Comparison of ENCODE assay signal across 11 cellular contexts in the genomic region with DNA sequence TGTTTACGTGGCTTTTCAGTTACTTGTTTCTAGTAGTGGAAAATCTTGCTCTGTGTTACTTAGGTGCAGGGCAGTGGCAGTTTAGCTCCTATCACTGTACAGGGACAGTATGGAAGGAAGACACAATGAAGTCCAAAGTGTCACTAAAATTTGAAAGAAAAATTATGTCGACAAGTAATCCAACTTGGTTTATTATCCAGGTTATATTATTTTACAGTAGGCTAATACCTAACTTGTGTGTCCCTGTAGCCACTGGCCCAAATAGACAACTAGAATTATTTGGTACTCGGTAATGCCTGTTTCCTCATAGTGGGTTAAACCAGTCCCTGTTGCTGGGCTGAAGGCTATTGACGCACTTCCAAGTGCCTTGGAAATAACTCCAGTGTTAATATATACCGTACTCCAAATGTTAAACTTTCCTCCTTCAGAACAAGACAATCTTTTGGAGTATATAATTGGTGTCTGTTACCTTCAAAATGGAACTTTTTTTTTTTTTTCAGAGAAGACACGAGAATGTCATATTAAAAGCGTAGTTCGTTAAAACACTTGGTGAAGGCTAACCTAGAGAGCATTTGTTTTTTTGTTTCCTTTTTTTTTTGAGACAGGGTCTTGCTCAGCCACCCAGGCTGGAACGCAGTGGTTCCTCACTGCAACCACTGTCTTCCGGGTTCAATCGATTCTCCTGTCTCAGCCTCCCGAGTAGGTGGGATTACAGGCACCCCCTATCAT. TPM values are rescaled to one million over a fixed set of nuclear protein-coding genes. Genes with fewer than 3 reads are reported as not detected.
DNase-seq lines count a peak whose midpoint lies in the region; ATAC-seq and TF ChIP-seq lines count a peak whose summit lies in the region.
"Had no signal": no experiment of that assay in that cellular context is flagged by ENCODE, and none has a peak within 500 bp of the region (broad histone marks: within the 10 kb centered on the region; RNA-seq: fewer than 3 reads in every experiment).

No MANE protein-coding gene starts in this region.

- CTCF ChIA-PET in activated naive CD4-positive, alpha-beta T cell treated with anti-CD3 and anti-CD28 coated beads for 36 hours (lab: Charles Lee) = interaction anchor here (0.7 to 1.3 kb wide), 3 partner anchors 9 to 140 kb away, joined by 3 to 4 read pairs (median 3); no protein-coding TSS in a partner anchor

- peaks cover 0 to 61% (median 0%) of the 10 kb centered on the region in 3 donors for H3K4me1 ChIP-seq in gastroesophageal sphincter

- no peaks in the 10 kb centered on the region for H3K9me3 Mint-ChIP-seq in activated naive CD4-positive, alpha-beta T cell treated with anti-CD3 and anti-CD28 coated beads for 36 hours
- H3K9me3 Mint-ChIP-seq in stimulated activated naive B cell treated with anti-CD40 and anti-IgM and Interleukin-4, amounts not matched to agents 10 μg/mL and 1 μg/mL and 100 μg/mL, for 72 hours = no peaks in the 10 kb centered on the region

- ATAC-seq in gastroesophageal sphincter (no peak), GM19397 (IDR thresholded peaks at IDR 0.05; ENCODE audit: unreplicated experiment) (no peak)
- no peak for ATAC-seq in stimulated activated naive B cell treated with anti-CD40 and anti-IgM and Interleukin-4, amounts not matched to agents 10 μg/mL and 1 μg/mL and 100 μg/mL, for 72 hours (replicated peaks)
- ATAC-seq: sciatic nerve had no signal

- no peak for TF ChIP-seq CTCF in VCaP (conservative IDR thresholded peaks at IDR 0.05)
- no peak for TF ChIP-seq CTCF in gastroesophageal sphincter (IDR thresholded peaks at IDR 0.05)

- TF ChIP-seq EP300 in gastroesophageal sphincter (IDR thresholded peaks at IDR 0.05) = no peak

- 78 to 87% methylated on average over 11 to 12 of the region's 12 CpGs for WGBS in gastroesophageal sphincter (ENCODE audit: low coverage in 1 of 2), 2 donors

- H3K9me3 ChIP-seq in gastroesophageal sphincter = no peaks in the 10 kb centered on the region

- no peak overlapping the region for H3K4me3 ChIP-seq in gastroesophageal sphincter

- DNase-seq in activated naive CD4-positive, alpha-beta T cell treated with anti-CD3 and anti-CD28 coated beads for 36 hours = no peak
- no peak for DNase-seq in activated naive CD4-positive, alpha-beta T cell (lab: John Stamatoyannopoulos, UW)
- DNase-seq in stimulated activated naive B cell treated with anti-CD40 and anti-IgM and Interleukin-4, amounts not matched to agents 10 μg/mL and 1 μg/mL and 100 μg/mL, for 72 hours = no peak
- no peak for DNase-seq in D341Med (ENCODE audit: low spot score)
- DNase-seq in COLO829 (ENCODE audit: low spot score) = no peak
- DNase-seq: foreskin fibroblast, mesendoderm had no signal

- no peaks in the 10 kb centered on the region for H3K27me3 ChIP-seq in gastroesophageal sphincter

- no peaks in the 10 kb centered on the region for H3K36me3 ChIP-seq in gastroesophageal sphincter

- no peak for TF ChIP-seq POLR2A in gastroesophageal sphincter (IDR thresholded peaks at IDR 0.05)

- peak overlapping the region; percentile 95 for H3K4me3 Mint-ChIP-seq in activated naive CD4-positive, alpha-beta T cell treated with anti-CD3 and anti-CD28 coated beads for 36 hours
- peak overlapping the region in 1 of 2 donors; percentile 16 for H3K4me3 Mint-ChIP-seq in stimulated activated naive B cell treated with anti-CD40 and anti-IgM and Interleukin-4, amounts not matched to agents 10 μg/mL and 1 μg/mL and 100 μg/mL, for 72 hours

- peak overlapping the region; percentile 98 for H3K27ac Mint-ChIP-seq in activated naive CD4-positive, alpha-beta T cell treated with anti-CD3 and anti-CD28 coated beads for 36 hours
- H3K27ac Mint-ChIP-seq in stimulated activated naive B cell treated with anti-CD40 and anti-IgM and Interleukin-4, amounts not matched to agents 10 μg/mL and 1 μg/mL and 100 μg/mL, for 72 hours = peak overlapping the region; percentile 62

- H3K27me3 Mint-ChIP-seq in activated naive CD4-positive, alpha-beta T cell treated with anti-CD3 and anti-CD28 coated beads for 36 hours (ENCODE audit: low read depth) = no peaks in the 10 kb centered on the region
- H3K27me3 Mint-ChIP-seq in stimulated activated naive B cell treated with anti-CD40 and anti-IgM and Interleukin-4, amounts not matched to agents 10 μg/mL and 1 μg/mL and 100 μg/mL, for 72 hours = no peaks in the 10 kb centered on the region

- H3K27ac ChIP-seq in VCaP = peak overlapping the region; percentile 64
- peak overlapping the region in 3 of 4 donors; percentile 90 to 99 (median 98) for H3K27ac ChIP-seq in gastroesophageal sphincter

- peaks cover 36% of the 10 kb centered on the region for H3K36me3 Mint-ChIP-seq in activated naive CD4-positive, alpha-beta T cell treated with anti-CD3 and anti-CD28 coated beads for 36 hours (ENCODE audit: low read depth)
- H3K36me3 Mint-ChIP-seq in stimulated activated naive B cell treated with anti-CD40 and anti-IgM and Interleukin-4, amounts not matched to agents 10 μg/mL and 1 μg/mL and 100 μg/mL, for 72 hours = peaks cover 13 to 35% of the 10 kb centered on the region in 2 donors

- intact Hi-C loops in activated naive CD4-positive, alpha-beta T cell treated with anti-CD3 and anti-CD28 coated beads for 36 hours (cut with micrococcal nuclease) = no loop called here

- H3K4me1 Mint-ChIP-seq in activated naive CD4-positive, alpha-beta T cell treated with anti-CD3 and anti-CD28 coated beads for 36 hours (ENCODE audit: low read depth) = peaks cover 64% of the 10 kb centered on the region
- H3K4me1 Mint-ChIP-seq in stimulated activated naive B cell treated with anti-CD40 and anti-IgM and Interleukin-4, amounts not matched to agents 10 μg/mL and 1 μg/mL and 100 μg/mL, for 72 hours = peaks cover 48 to 76% of the 10 kb centered on the region in 2 donors

RNA-seq across cellular contexts. Expression of gene JARID2, which starts 4.7 kb away (rescaled TPM):
- total RNA-seq in activated naive CD4-positive, alpha-beta T cell treated with anti-CD3 and anti-CD28 coated beads for 36 hours = 10 to 100 TPM; 26.6 to 27.7 TPM
- 10 to 100 TPM in 1 of 4 donors, 1 to 10 TPM in 3; 6.8 to 12.3 (median 8.5) TPM for total RNA-seq in gastroesophageal sphincter
